Comparison of ENCODE assay signal across 1 cellular context in genomic region chr1:89527750-89528381, GRCh38.
TF ChIP-seq lines count a peak whose summit lies in the region.

No MANE protein-coding gene starts in this region.

TF ChIP-seq in endothelial cell of umbilical vein, 7 proteins besides CTCF, POLR2A, EP300 and RAD21 (continued from another document):
- TF ChIP-seq MAX (IDR thresholded peaks at IDR 0.05; ENCODE audit: insufficient read depth, insufficient read length): no peak
